ENCODE assay signal across 22 cellular contexts in the genomic region with DNA sequence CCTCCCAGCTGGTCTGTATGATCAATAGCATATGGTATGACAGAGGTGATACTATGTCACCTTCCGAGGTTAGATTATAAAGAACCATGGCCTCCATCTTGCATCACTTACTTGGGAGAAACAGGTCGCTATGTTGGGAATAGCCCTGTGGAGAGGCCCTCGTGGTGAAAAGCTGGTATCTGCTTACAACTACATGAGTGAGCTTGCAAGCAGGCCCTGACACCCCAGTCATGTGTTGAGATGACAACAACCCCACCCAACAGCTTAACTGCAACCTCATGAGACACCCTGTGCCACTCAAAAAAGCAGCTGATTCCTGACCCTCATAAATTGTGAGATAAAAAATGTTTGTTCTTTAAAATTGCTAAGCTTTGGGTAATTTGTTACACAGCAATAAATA. TPM values are rescaled to one million over a fixed set of nuclear protein-coding genes. Genes with fewer than 3 reads are reported as not detected.
A peak's percentile ranks its signal among the peaks of the same experiment; 100 is the strongest.
DNase-seq lines count a peak whose midpoint lies in the region; ATAC-seq, FAIRE-seq and TF ChIP-seq lines count a peak whose summit lies in the region.
"Had no signal": no experiment of that assay in that cellular context is flagged by ENCODE, and none has a peak within 500 bp of the region (broad histone marks: within the 10 kb centered on the region; RNA-seq: fewer than 3 reads in every experiment).

No MANE protein-coding gene starts in this region.

- TF ChIP-seq POLR2A in K562 (conservative IDR thresholded peaks at IDR 0.05), result no peak

- H2AFZ ChIP-seq in K562 (ENCODE audit: low read depth, low read length), result no peak overlapping the region

- no TSS peak for BruUV-seq in K562 (replicated peaks; lab: Mats Ljungman, UMichigan)

- no peak overlapping the region for H3K9ac ChIP-seq in K562 (ENCODE audit: insufficient read depth in 1 of 2, low read depth in 2 of 2, low read length in 2 of 2)
- H3K9ac ChIP-seq: KMS-11 had no signal

- ATAC-seq in K562, result peak; percentile 42; the same call in 1 of the 3 replicates
- no peak for ATAC-seq in HG02678 (IDR thresholded peaks at IDR 0.05; ENCODE audit: unreplicated experiment)
- no peak for ATAC-seq in GM21367 (IDR thresholded peaks at IDR 0.05; ENCODE audit: unreplicated experiment)
- ATAC-seq: activated CD4-positive, alpha-beta T cell treated with anti-CD3 and anti-CD28 coated beads for 36 hours had no signal

- intact Hi-C loops in K562 (cut with micrococcal nuclease), result no loop called here

- H3K79me2 ChIP-seq in K562 (ENCODE audit: control insufficient read depth, insufficient read depth, low read length), result no peaks in the 10 kb centered on the region

- H3K4me3 ChIP-seq in K562 (no peak overlapping the region), skeletal muscle cell (ENCODE audit: low read depth, low read length) (no peak overlapping the region)
- H3K4me3 ChIP-seq: coronary artery, SJSA1, thoracic aorta had no signal

- TF ChIP-seq EP300 in K562 (IDR thresholded peaks at IDR 0.05; ENCODE audit: low read length), result no peak

- no peak overlapping the region for H3K27ac ChIP-seq in K562 (ENCODE audit: extremely low read depth, low read depth, low read length)
- H3K27ac ChIP-seq: coronary artery, KMS-11, SJSA1, thoracic aorta had no signal

- POLR2A ChIA-PET in K562 (lab: Yijun Ruan, JAX), result interaction anchor here (0.6 to 1.0 kb wide), 2 partner anchors 12 to 19 kb away, joined by 3 to 4 read pairs; a partner anchor contains a TSS

- no peaks in the 10 kb centered on the region for H4K20me1 ChIP-seq in K562 (replicated peaks; ENCODE audit: control insufficient read depth, insufficient read depth, low read length)

- H3K4me2 ChIP-seq in K562 (ENCODE audit: insufficient read depth, low read length), result no peak overlapping the region
- H3K4me2 ChIP-seq: KMS-11 had no signal

- H3K9me3 ChIP-seq in K562 (replicated peaks; ENCODE audit: control insufficient read depth, insufficient read depth, low read depth, low read length), result no peaks in the 10 kb centered on the region
- H3K9me3 ChIP-seq: SJSA1, thoracic aorta had no signal

- 65% methylated on average over 3 of the region's 3 CpGs for WGBS in K562 (ENCODE audit: insufficient coverage, low coverage, missing lambda C conversion rate)

- DNase-seq in HUDEP-2 (lab: John Stamatoyannopoulos, UW; ENCODE audit: unreplicated experiment in 76 of 76), result peak in 48 of 76 experiments; percentile 0 to 59 (median 22)
- DNase-seq in K562 (ENCODE audit: extremely low read depth in 1 of 4, low spot score in 3 of 4), result peak in 1 of 4 experiments; percentile 8
- DNase-seq in fibroblast of gingiva (ENCODE audit: low read depth), result peak; percentile 2
- peak; percentile 16 for DNase-seq in skeletal muscle cell (ENCODE audit: low read depth)
- DNase-seq in retina, result no peak
- DNase-seq in NCI-H1092 (lab: John Stamatoyannopoulos, UW), result no peak
- DNase-seq: activated CD4-positive, alpha-beta T cell treated with anti-CD3 and anti-CD28 coated beads for 36 hours; activated gamma-delta T cell; Calu3; HFFc6; NCI-H1694; NCI-H526 treated with DMSO at 0.1 percent for 48 hours; nucleus accumbens; stimulated activated CD4-positive, alpha-beta T cell treated with anti-CD3 and anti-CD28 coated beads, Interleukin-4, amount 100 ng/mL, for 4 hours; stimulated activated naive CD4-positive, alpha-beta T cell treated with Interleukin-2 at 50 U/mL for 16 hours had no signal

- TF ChIP-seq CTCF in K562 (IDR thresholded peaks at IDR 0.05 in 2 of 3, conservative IDR thresholded peaks at IDR 0.05 in 1 of 3; ENCODE audit: insufficient read depth in 2 of 3, low read depth in 1 of 3, low read length in 3 of 3), result no peak

- peaks cover 26% of the 10 kb centered on the region; the same call in 2 of the 3 replicates for H3K36me3 ChIP-seq in K562 (ENCODE audit: control insufficient read depth, insufficient read depth, low read length)
- H3K36me3 ChIP-seq: SJSA1, thoracic aorta had no signal

- no peaks in the 10 kb centered on the region for H3K9me1 ChIP-seq in K562 (ENCODE audit: control insufficient read depth, insufficient read depth, low read length)

- CTCF ChIA-PET in K562 (lab: Yijun Ruan, JAX; ENCODE audit: low intra/inter-chr PET ratio), result no interaction called here

- H3K27me3 ChIP-seq in K562 (ENCODE audit: control insufficient read depth in 2 of 2, insufficient read depth in 2 of 2, low read length in 2 of 2), result no peaks in the 10 kb centered on the region
- H3K27me3 ChIP-seq: SJSA1 had no signal

- FAIRE-seq in K562 (lab: Jason Lieb, UNC), result no peak
- FAIRE-seq: GM12892 had no signal

- no peaks in the 10 kb centered on the region for H3K4me1 ChIP-seq in K562 (replicated peaks in 1 of 2; ENCODE audit: control insufficient read depth in 2 of 2, insufficient read depth in 2 of 2, low read length in 2 of 2)
- H3K4me1 ChIP-seq: SJSA1 had no signal

- in situ Hi-C loops in K562 (cut with MboI), result no loop called here

- no peak for TF ChIP-seq RAD21 in K562 (CRISPR knock-in tag; conservative IDR thresholded peaks at IDR 0.05 in 1 of 2, IDR thresholded peaks at IDR 0.05 in 1 of 2)

TF ChIP-seq in K562, 482 proteins besides CTCF, POLR2A, EP300 and RAD21 (continues in another document):
- TF ChIP-seq, protein P1, sequence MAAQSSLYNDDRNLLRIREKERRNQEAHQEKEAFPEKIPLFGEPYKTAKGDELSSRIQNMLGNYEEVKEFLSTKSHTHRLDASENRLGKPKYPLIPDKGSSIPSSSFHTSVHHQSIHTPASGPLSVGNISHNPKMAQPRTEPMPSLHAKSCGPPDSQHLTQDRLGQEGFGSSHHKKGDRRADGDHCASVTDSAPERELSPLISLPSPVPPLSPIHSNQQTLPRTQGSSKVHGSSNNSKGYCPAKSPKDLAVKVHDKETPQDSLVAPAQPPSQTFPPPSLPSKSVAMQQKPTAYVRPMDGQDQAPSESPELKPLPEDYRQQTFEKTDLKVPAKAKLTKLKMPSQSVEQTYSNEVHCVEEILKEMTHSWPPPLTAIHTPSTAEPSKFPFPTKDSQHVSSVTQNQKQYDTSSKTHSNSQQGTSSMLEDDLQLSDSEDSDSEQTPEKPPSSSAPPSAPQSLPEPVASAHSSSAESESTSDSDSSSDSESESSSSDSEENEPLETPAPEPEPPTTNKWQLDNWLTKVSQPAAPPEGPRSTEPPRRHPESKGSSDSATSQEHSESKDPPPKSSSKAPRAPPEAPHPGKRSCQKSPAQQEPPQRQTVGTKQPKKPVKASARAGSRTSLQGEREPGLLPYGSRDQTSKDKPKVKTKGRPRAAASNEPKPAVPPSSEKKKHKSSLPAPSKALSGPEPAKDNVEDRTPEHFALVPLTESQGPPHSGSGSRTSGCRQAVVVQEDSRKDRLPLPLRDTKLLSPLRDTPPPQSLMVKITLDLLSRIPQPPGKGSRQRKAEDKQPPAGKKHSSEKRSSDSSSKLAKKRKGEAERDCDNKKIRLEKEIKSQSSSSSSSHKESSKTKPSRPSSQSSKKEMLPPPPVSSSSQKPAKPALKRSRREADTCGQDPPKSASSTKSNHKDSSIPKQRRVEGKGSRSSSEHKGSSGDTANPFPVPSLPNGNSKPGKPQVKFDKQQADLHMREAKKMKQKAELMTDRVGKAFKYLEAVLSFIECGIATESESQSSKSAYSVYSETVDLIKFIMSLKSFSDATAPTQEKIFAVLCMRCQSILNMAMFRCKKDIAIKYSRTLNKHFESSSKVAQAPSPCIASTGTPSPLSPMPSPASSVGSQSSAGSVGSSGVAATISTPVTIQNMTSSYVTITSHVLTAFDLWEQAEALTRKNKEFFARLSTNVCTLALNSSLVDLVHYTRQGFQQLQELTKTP (IDR thresholded peaks at IDR 0.05; ENCODE audit: low read depth in 1 of 2, partially characterized antibody in 2 of 2), result no peak
- TF ChIP-seq PHF21A (IDR thresholded peaks at IDR 0.05; ENCODE audit: borderline replicate concordance, low read depth) (no peak), CBFA2T3 (IDR thresholded peaks at IDR 0.05) (no peak), CEBPG (CRISPR knock-in tag; IDR thresholded peaks at IDR 0.05) (no peak), CEBPG (tag; conservative IDR thresholded peaks at IDR 0.05 in 1 of 2, IDR thresholded peaks at IDR 0.05 in 1 of 2) (no peak)

RNA-seq across cellular contexts. Expression of a gene that starts 18.8 kb away (rescaled TPM):
- 42.8 and 88.7 TPM in 2 replicates for total RNA-seq in K562 (2011; cell fraction: chromatin; rRNA removed; ENCODE audit: low replicate concordance)
- 18.0 and 18.7 TPM in 2 replicates for total RNA-seq in K562 (2011; cell fraction: nucleolus; rRNA removed)
- 27.5 and 40.8 TPM in 2 replicates for total RNA-seq in K562 (2011; cell fraction: nucleoplasm; rRNA removed)
- total RNA-seq in K562 (2014; rRNA removed) (12.5 and 14.0 TPM in 2 replicates), K562 (2014; rRNA removed; fragmentation: Illumina TruSeq; extraction: Trizol) (21.4 and 25.1 TPM in 2 replicates), K562 (2015; rRNA removed; fragmentation: Illumina TruSeq; extraction: Trizol) (16.8 and 18.8 TPM in 2 replicates), K562 (2021) (13.0 and 15.1 TPM in 2 replicates)
- polyA plus RNA-seq in K562 (2011; rRNA removed) (25.2 and 33.7 TPM in 2 replicates), K562 (2014; fragmentation: Illumina TruSeq; extraction: Trizol) (17.6 and 20.6 TPM in 2 replicates), K562 (2014; fragmentation: Nextera tagmentation; extraction: Ambion mirVana) (10 to 100 TPM; 19.0 to 20.7 TPM), K562 (2014; rRNA removed) (20.1 and 25.5 TPM in 2 replicates)
- polyA plus RNA-seq in K562 (2011; cell fraction: cytosol; rRNA removed), result 6.1 and 9.4 TPM in 2 replicates
- 24.9 and 30.7 TPM in 2 replicates for polyA plus RNA-seq in K562 (2011; cell fraction: nucleus; rRNA removed)
- polyA plus RNA-seq in K562 (2012), result 9.2 and 12.8 TPM in 2 replicates
- 29.5 and 36.6 TPM in 2 replicates for polyA minus RNA-seq in K562 (2011; rRNA and poly(A)+ RNA removed)
- 10.2 and 16.1 TPM in 2 replicates for polyA minus RNA-seq in K562 (2011; cell fraction: cytosol; rRNA and poly(A)+ RNA removed)
- polyA minus RNA-seq in K562 (2011; cell fraction: nucleus; rRNA and poly(A)+ RNA removed), result 12.1 and 18.9 TPM in 2 replicates

RNA-seq across cellular contexts. Expression of a gene that starts 50.2 kb away (rescaled TPM):
- 4.3 and 4.7 TPM in 2 replicates for total RNA-seq in K562 (2011; cell fraction: chromatin; rRNA removed; ENCODE audit: low replicate concordance)
- total RNA-seq in K562 (2011; cell fraction: nucleolus; rRNA removed), result 5.2 and 6.4 TPM in 2 replicates
- total RNA-seq in K562 (2011; cell fraction: nucleoplasm; rRNA removed), result 3.7 and 4.8 TPM in 2 replicates
- total RNA-seq in K562 (2014; rRNA removed) (2.3 and 3.7 TPM in 2 replicates), K562 (2014; rRNA removed; fragmentation: Illumina TruSeq; extraction: Trizol) (3.5 and 3.6 TPM in 2 replicates), K562 (2015; rRNA removed; fragmentation: Illumina TruSeq; extraction: Trizol) (3.9 and 4.1 TPM in 2 replicates), K562 (2021) (4.4 and 4.5 TPM in 2 replicates)
- polyA plus RNA-seq in K562 (2011; rRNA removed) (3.6 and 3.9 TPM in 2 replicates), K562 (2014; fragmentation: Illumina TruSeq; extraction: Trizol) (2.9 and 3.3 TPM in 2 replicates), K562 (2014; fragmentation: Nextera tagmentation; extraction: Ambion mirVana) (1 to 10 TPM; 1.8 to 2.3 TPM), K562 (2014; rRNA removed) (2.5 TPM in 2 replicates)
- polyA plus RNA-seq in K562 (2011; cell fraction: cytosol; rRNA removed), result 3.9 and 4.1 TPM in 2 replicates
- polyA plus RNA-seq in K562 (2011; cell fraction: nucleus; rRNA removed), result 2.3 and 2.8 TPM in 2 replicates
- 3.0 and 3.5 TPM in 2 replicates for polyA plus RNA-seq in K562 (2012)
- 9.9 and 10.9 TPM in 2 replicates for polyA minus RNA-seq in K562 (2011; rRNA and poly(A)+ RNA removed)
- 4.7 and 6.4 TPM in 2 replicates for polyA minus RNA-seq in K562 (2011; cell fraction: cytosol; rRNA and poly(A)+ RNA removed)
- 5.5 and 11.1 TPM in 2 replicates for polyA minus RNA-seq in K562 (2011; cell fraction: nucleus; rRNA and poly(A)+ RNA removed)

Comparison
In these comparisons a context has a peak if more than half of its experiments do, and no peak if none do; other contexts are left out.
1. DNase-seq: peak in HUDEP-2 (48 of 76), fibroblast of gingiva (single experiment) and skeletal muscle cell (single experiment); none in retina (single experiment) and NCI-H1092 (single experiment).